In the genomic region with DNA sequence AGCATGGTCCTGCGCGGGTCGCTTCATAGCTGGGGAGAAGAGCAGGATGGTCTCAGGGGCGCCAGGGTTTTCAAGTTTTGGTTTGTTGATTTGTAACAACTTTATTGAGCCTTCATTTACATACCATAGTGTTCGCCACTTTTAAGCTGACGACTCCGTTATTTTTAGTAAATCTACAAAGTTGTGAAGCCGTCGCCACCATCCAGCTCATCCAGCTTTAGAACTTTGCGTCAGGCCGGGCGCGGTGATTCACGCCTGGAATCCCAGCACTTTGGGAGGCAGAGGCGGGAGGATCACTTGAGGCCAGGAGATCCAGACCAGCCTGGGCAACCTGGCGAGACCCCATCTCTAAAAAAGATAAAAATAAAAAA, we compare ENCODE assay signal across 8 cellular contexts. TPM values are rescaled to one million over a fixed set of nuclear protein-coding genes. Genes with fewer than 3 reads are reported as not detected.
DNase-seq lines count a peak whose midpoint lies in the region; ATAC-seq and TF ChIP-seq lines count a peak whose summit lies in the region.

No MANE protein-coding gene starts in this region.

- ATAC-seq in GM19395 (IDR thresholded peaks at IDR 0.05; ENCODE audit: unreplicated experiment): no peak

- DNase-seq in DMS 273 (lab: John Stamatoyannopoulos, UW; ENCODE audit: unreplicated experiment): peak; percentile 63
- DNase-seq in DMS 273 treated with DMSO at 0.1 percent for 48 hours (lab: John Stamatoyannopoulos, UW): no peak
- no peak for DNase-seq in WERI-Rb-1
- peak in 39 of 42 donors; percentile 18 to 79 (median 42) for DNase-seq in head of caudate nucleus
- no peak for DNase-seq in prostate gland (ENCODE audit: low spot score)
- DNase-seq in stimulated activated CD4-positive, alpha-beta T cell treated with anti-CD3 and anti-CD28 coated beads, Interleukin-2, amount 100 ng/mL, for 48 hours: no peak
- no peak for DNase-seq in RPMI8226

- no peaks in the 10 kb centered on the region for H3K4me1 ChIP-seq in prostate gland (replicated peaks)

- H3K9me3 ChIP-seq in WERI-Rb-1 (ENCODE audit: severe bottlenecking): no peaks in the 10 kb centered on the region
- no peaks in the 10 kb centered on the region for H3K9me3 ChIP-seq in prostate gland

- H3K27me3 ChIP-seq in WERI-Rb-1 (ENCODE audit: insufficient read depth, low read depth, severe bottlenecking) (no peaks in the 10 kb centered on the region), prostate gland (replicated peaks; ENCODE audit: insufficient read depth) (no peaks in the 10 kb centered on the region)

- H3K4me3 ChIP-seq in WERI-Rb-1 (ENCODE audit: low read depth, low read length) (peak overlapping the region; percentile 77), prostate gland (peak overlapping the region; percentile 63 to 70)

- TF ChIP-seq CTCF in WERI-Rb-1 (IDR thresholded peaks at IDR 0.05; ENCODE audit: low read depth, low read length): no peak
- no peak for TF ChIP-seq CTCF in prostate gland (IDR thresholded peaks at IDR 0.05)

- TF ChIP-seq POLR2A in prostate gland (IDR thresholded peaks at IDR 0.05): no peak

- H3K27ac ChIP-seq in WERI-Rb-1 (peak overlapping the region; percentile 41), prostate gland (peak overlapping the region; percentile 50 to 58)

- WGBS in prostate gland: 7% methylated on average over 16 of the region's 16 CpGs

- H3K36me3 ChIP-seq in WERI-Rb-1 (peaks cover 8% of the 10 kb centered on the region), prostate gland (no peaks in the 10 kb centered on the region)

- intact Hi-C loops in head of caudate nucleus (cut with DNase I): loop anchor here (2.0 kb wide), 1 partner anchor 76 kb away; a partner anchor contains a TSS
- intact Hi-C loops in prostate gland (cut with DNase I): no loop called here

RNA-seq across cellular contexts. Expression of a gene that starts 0.4 kb away (rescaled TPM):
- total RNA-seq in prostate gland: 10 to 100 TPM in 1 of 2 donors, 1 to 10 TPM in 1; 8.0 to 13.7 TPM

RNA-seq across cellular contexts. Expression of a gene that starts 0.6 kb away (rescaled TPM):
- total RNA-seq in prostate gland: 10 to 100 TPM in 1 of 2 donors, under 1 TPM in 1; 0.91 to 10.1 TPM

RNA-seq across cellular contexts. Expression of a gene that starts 24.8 kb away (rescaled TPM):
- total RNA-seq in prostate gland: 10 to 100 TPM; 18.4 to 30.4 TPM

RNA-seq across cellular contexts. Expression of a gene that starts 45.6 kb away (rescaled TPM):
- 10 to 100 TPM; 20.9 to 32.7 TPM for total RNA-seq in prostate gland

Comparison
In these comparisons a context has a peak if more than half of its experiments do, and no peak if none do; other contexts are left out.
1. DNase-seq: peak in DMS 273 (single experiment) and head of caudate nucleus (39 of 42); none in DMS 273 treated with DMSO at 0.1 percent for 48 hours (single experiment), WERI-Rb-1 (single experiment), prostate gland (single experiment), stimulated activated CD4-positive, alpha-beta T cell treated with anti-CD3 and anti-CD28 coated beads, Interleukin-2, amount 100 ng/mL, for 48 hours (0 of 2) and RPMI8226 (single experiment).